Comparison of ENCODE assay signal across 18 cellular contexts in the genomic region with DNA sequence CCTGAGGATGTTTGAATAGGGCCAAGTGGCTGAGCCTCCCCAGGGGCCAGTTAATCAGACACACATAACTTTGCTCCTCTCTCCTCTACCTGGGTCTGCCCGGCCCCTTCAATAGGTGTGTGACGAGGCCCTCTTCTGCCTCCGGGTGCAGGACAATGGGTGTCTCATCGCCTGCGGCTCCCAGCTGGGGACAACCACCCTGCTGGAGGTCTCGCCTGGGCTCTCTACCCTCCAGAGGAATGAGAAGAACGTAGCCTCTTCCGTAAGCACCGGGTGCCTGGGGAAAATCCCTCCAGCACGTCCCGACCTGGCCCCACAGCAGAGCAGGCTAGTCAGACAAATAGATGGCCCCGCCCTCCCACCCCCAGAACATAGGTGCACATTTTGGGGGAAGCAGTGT. TPM values are rescaled to one million over a fixed set of nuclear protein-coding genes. Genes with fewer than 3 reads are reported as not detected.
DNase-seq lines count a peak whose midpoint lies in the region; ATAC-seq and TF ChIP-seq lines count a peak whose summit lies in the region.
"Had no signal": no experiment of that assay in that cellular context is flagged by ENCODE, and none has a peak within 500 bp of the region (broad histone marks: within the 10 kb centered on the region; RNA-seq: fewer than 3 reads in every experiment).

No MANE protein-coding gene starts in this region.

- H2BK12ac ChIP-seq in neuronal stem cell (ENCODE audit: low read length), result peak overlapping the region; percentile 58

- H2BK5ac ChIP-seq in neuronal stem cell (ENCODE audit: low read length), result no peak overlapping the region

- H4K20me1 ChIP-seq in BLaER1, result no peaks in the 10 kb centered on the region

- H3K14ac ChIP-seq in neuronal stem cell (ENCODE audit: low read length), result no peak overlapping the region

- H3K27ac ChIP-seq in BLaER1 (no peak overlapping the region), RWPE2 (ENCODE audit: poor library complexity, severe bottlenecking) (no peak overlapping the region), neuronal stem cell (replicated peaks; ENCODE audit: low read length) (no peak overlapping the region)
- H3K27ac ChIP-seq: GM23248 had no signal

- H3K4me3 Mint-ChIP-seq in HFFc6, result no peak overlapping the region
- H3K4me3 Mint-ChIP-seq: CD8-positive, alpha-beta memory T cell; IgD-negative memory B cell had no signal

- no peak overlapping the region for H4K91ac ChIP-seq in neuronal stem cell (ENCODE audit: low read depth, low read length, poor library complexity)

- DNase-seq in Daoy (ENCODE audit: low read depth) (peak; percentile 55), RWPE2 (ENCODE audit: low spot score) (no peak), neuronal stem cell (ENCODE audit: low spot score) (no peak), ureter (ENCODE audit: low spot score) (no peak), HFFc6 (no peak), Ammon's horn (ENCODE audit: low spot score) (no peak)
- DNase-seq: BE2C; Caco-2; CD8-positive, alpha-beta memory T cell; DMS53; GM23248 had no signal

- no peaks in the 10 kb centered on the region for H3K36me3 Mint-ChIP-seq in HFFc6 (ENCODE audit: low read depth)
- H3K36me3 Mint-ChIP-seq: CD8-positive, alpha-beta memory T cell; IgD-negative memory B cell had no signal

- H3K9me3 Mint-ChIP-seq in HFFc6, result peaks cover 41% of the 10 kb centered on the region

- H3K79me1 ChIP-seq in neuronal stem cell (ENCODE audit: low read depth, low read length), result no peaks in the 10 kb centered on the region

- no peaks in the 10 kb centered on the region for H3K4me1 Mint-ChIP-seq in HFFc6 (ENCODE audit: low read depth)
- H3K4me1 Mint-ChIP-seq: IgD-negative memory B cell had no signal

- H3K9me3 ChIP-seq in BLaER1 (peaks cover 8% of the 10 kb centered on the region), RWPE2 (ENCODE audit: severe bottlenecking) (no peaks in the 10 kb centered on the region), neuronal stem cell (replicated peaks in 1 of 2; ENCODE audit: control insufficient read depth in 2 of 2, insufficient read depth in 1 of 2, low read depth in 1 of 2, low read length in 2 of 2) (peaks cover 0 to 3% of the 10 kb centered on the region in 2 donors)
- H3K9me3 ChIP-seq: BE2C had no signal

- H2AK5ac ChIP-seq in neuronal stem cell (ENCODE audit: low read depth, low read length), result no peak overlapping the region

- TF ChIP-seq CTCF in RWPE2 (IDR thresholded peaks at IDR 0.05; ENCODE audit: poor library complexity, severe bottlenecking), result no peak
- TF ChIP-seq CTCF in HFFc6 (IDR thresholded peaks at IDR 0.05), result no peak

- H3K27ac Mint-ChIP-seq in HFFc6, result no peak overlapping the region
- H3K27ac Mint-ChIP-seq: IgD-negative memory B cell had no signal

- peaks cover 63% of the 10 kb centered on the region for H3K4me1 ChIP-seq in BLaER1
- H3K4me1 ChIP-seq in RWPE2 (ENCODE audit: insufficient read depth, poor library complexity, severe bottlenecking), result no peaks in the 10 kb centered on the region
- H3K4me1 ChIP-seq in neuronal stem cell (ENCODE audit: control insufficient read depth in 2 of 2, insufficient read depth in 1 of 2, low read depth in 1 of 2, low read length in 2 of 2), result no peaks in the 10 kb centered on the region
- H3K4me1 ChIP-seq: BE2C, Caco-2 had no signal

- H3K9ac ChIP-seq in BLaER1, result no peak overlapping the region
- no peak overlapping the region for H3K9ac ChIP-seq in neuronal stem cell (ENCODE audit: low read depth, low read length, poor library complexity)
- H3K9ac ChIP-seq: GM23248 had no signal

- no peak overlapping the region for H4K8ac ChIP-seq in neuronal stem cell (ENCODE audit: low read depth, low read length)

- H2AFZ ChIP-seq in neuronal stem cell (ENCODE audit: low read length), result no peak overlapping the region
- H2AFZ ChIP-seq: GM23248 had no signal

- H3K4me2 ChIP-seq in BLaER1 (peak overlapping the region; percentile 67), neuronal stem cell (ENCODE audit: insufficient read depth, low read length, poor library complexity, severe bottlenecking) (no peak overlapping the region)

- no peak overlapping the region for H3K23ac ChIP-seq in neuronal stem cell (ENCODE audit: low read depth, low read length, poor library complexity)

- no peak overlapping the region for H2BK120ac ChIP-seq in neuronal stem cell (ENCODE audit: low read depth, low read length)

- peak overlapping the region; percentile 64 for H3K18ac ChIP-seq in neuronal stem cell (ENCODE audit: low read length)

- no peaks in the 10 kb centered on the region for H3K27me3 ChIP-seq in BLaER1
- no peaks in the 10 kb centered on the region for H3K27me3 ChIP-seq in RWPE2 (ENCODE audit: insufficient read depth, poor library complexity, severe bottlenecking)
- peaks cover 0 to 18% (median 0%) of the 10 kb centered on the region in 3 experiments for H3K27me3 ChIP-seq in neuronal stem cell (ENCODE audit: control insufficient read depth in 3 of 3, insufficient read depth in 3 of 3, low read depth in 1 of 3, low read length in 3 of 3)

- H3K4ac ChIP-seq in neuronal stem cell (ENCODE audit: low read length), result no peak overlapping the region

- WGBS in neuronal stem cell (ENCODE audit: extremely low coverage in 2 of 2, insufficient read length in 2 of 2, insufficient replicate concordance in 1 of 2), 2 donors, result no CpG with 5 or more reads among the region's 12 CpGs

- no peak overlapping the region for H2BK15ac ChIP-seq in neuronal stem cell (ENCODE audit: low read length)

- no peaks in the 10 kb centered on the region for H3K36me3 ChIP-seq in BLaER1
- no peaks in the 10 kb centered on the region for H3K36me3 ChIP-seq in RWPE2 (ENCODE audit: low read depth)
- no peaks in the 10 kb centered on the region for H3K36me3 ChIP-seq in neuronal stem cell (replicated peaks in 1 of 2; ENCODE audit: control insufficient read depth in 2 of 2, insufficient read depth in 2 of 2, low read length in 2 of 2)
- H3K36me3 ChIP-seq: BE2C had no signal

- ATAC-seq in RWPE2 (ENCODE audit: low read depth), result peak; percentile 29; the same call in 1 of the 3 replicates
- ATAC-seq: GM12878 had no signal

- H3K4me3 ChIP-seq in BLaER1 (no peak overlapping the region), RWPE2 (ENCODE audit: severe bottlenecking) (no peak overlapping the region), neuronal stem cell (ENCODE audit: low read length in 2 of 2) (no peak overlapping the region)
- H3K4me3 ChIP-seq: GM12878, GM23248 had no signal

- H3K27me3 Mint-ChIP-seq in HFFc6 (ENCODE audit: insufficient read depth), result no peaks in the 10 kb centered on the region; the same call in 1 of the 2 replicates

RNA-seq across cellular contexts. Expression of gene KIF19, which starts 16.1 kb away (rescaled TPM):
- total RNA-seq in Daoy (2014; rRNA removed; shearing (Covaris generic)), result 0.12 TPM in 1 of 2 replicates, not detected in the other
- polyA plus RNA-seq in neuronal stem cell (2013, experiment 1 of 2), result 0.68 TPM
- 0.57 TPM for polyA plus RNA-seq in neuronal stem cell (2013, experiment 2 of 2)
- total RNA-seq in ureter, result 1.8 TPM
- total RNA-seq in HFFc6 (2021; fragmentation: NEBNext Ultra II Directional; extraction: Animal tissue kit (Norgen Biotek cat#: 25700)), result not detected
- total RNA-seq: A172, Caco-2, G401, GM23248, HT1080 had no signal
- polyA plus RNA-seq: GM23248 had no signal

RNA-seq across cellular contexts. Expression of gene DNAI2, which starts 35.9 kb away (rescaled TPM):
- total RNA-seq in Daoy (2014; rRNA removed; shearing (Covaris generic)), result not detected in 2 replicates
- polyA plus RNA-seq in neuronal stem cell (2013, experiment 1 of 2), result 0.04 TPM
- not detected for polyA plus RNA-seq in neuronal stem cell (2013, experiment 2 of 2)
- not detected for total RNA-seq in ureter
- not detected for total RNA-seq in HFFc6 (2021; fragmentation: NEBNext Ultra II Directional; extraction: Animal tissue kit (Norgen Biotek cat#: 25700))
- total RNA-seq: A172, Caco-2, G401, GM23248, H7, HT1080 had no signal
- polyA plus RNA-seq: GM23248, IgD-negative memory B cell had no signal

RNA-seq across cellular contexts. Expression of gene BTBD17, which starts 51.8 kb away (rescaled TPM):
- not detected in 2 replicates for total RNA-seq in Daoy (2014; rRNA removed; shearing (Covaris generic))
- 17.6 TPM for polyA plus RNA-seq in neuronal stem cell (2013, experiment 1 of 2)
- polyA plus RNA-seq in neuronal stem cell (2013, experiment 2 of 2), result 17.1 TPM
- total RNA-seq in ureter, result not detected
- not detected for total RNA-seq in HFFc6 (2021; fragmentation: NEBNext Ultra II Directional; extraction: Animal tissue kit (Norgen Biotek cat#: 25700))
- total RNA-seq: A172; Caco-2; CD8-positive, alpha-beta memory T cell; G401; GM12878; GM23248; HT1080 had no signal
- polyA plus RNA-seq: CD8-positive, alpha-beta memory T cell; GM12878; IgD-negative memory B cell had no signal

RNA-seq across cellular contexts. Expression of gene GPR142, which starts 57.4 kb away (rescaled TPM):
- total RNA-seq in Daoy (2014; rRNA removed; shearing (Covaris generic)), result not detected in 2 replicates
- polyA plus RNA-seq in neuronal stem cell (2013, experiment 1 of 2), result 0.22 TPM
- 0.24 TPM for polyA plus RNA-seq in neuronal stem cell (2013, experiment 2 of 2)
- 0.52 TPM for total RNA-seq in ureter
- total RNA-seq in HFFc6 (2021; fragmentation: NEBNext Ultra II Directional; extraction: Animal tissue kit (Norgen Biotek cat#: 25700)), result not detected
- total RNA-seq: A172; Caco-2; CD8-positive, alpha-beta memory T cell; G401; GM12878; GM23248; H7; HT1080 had no signal
- polyA plus RNA-seq: CD8-positive, alpha-beta memory T cell; GM12878; GM23248; IgD-negative memory B cell had no signal
